Comparison of ENCODE assay signal across 10 cellular contexts in the genomic region with DNA sequence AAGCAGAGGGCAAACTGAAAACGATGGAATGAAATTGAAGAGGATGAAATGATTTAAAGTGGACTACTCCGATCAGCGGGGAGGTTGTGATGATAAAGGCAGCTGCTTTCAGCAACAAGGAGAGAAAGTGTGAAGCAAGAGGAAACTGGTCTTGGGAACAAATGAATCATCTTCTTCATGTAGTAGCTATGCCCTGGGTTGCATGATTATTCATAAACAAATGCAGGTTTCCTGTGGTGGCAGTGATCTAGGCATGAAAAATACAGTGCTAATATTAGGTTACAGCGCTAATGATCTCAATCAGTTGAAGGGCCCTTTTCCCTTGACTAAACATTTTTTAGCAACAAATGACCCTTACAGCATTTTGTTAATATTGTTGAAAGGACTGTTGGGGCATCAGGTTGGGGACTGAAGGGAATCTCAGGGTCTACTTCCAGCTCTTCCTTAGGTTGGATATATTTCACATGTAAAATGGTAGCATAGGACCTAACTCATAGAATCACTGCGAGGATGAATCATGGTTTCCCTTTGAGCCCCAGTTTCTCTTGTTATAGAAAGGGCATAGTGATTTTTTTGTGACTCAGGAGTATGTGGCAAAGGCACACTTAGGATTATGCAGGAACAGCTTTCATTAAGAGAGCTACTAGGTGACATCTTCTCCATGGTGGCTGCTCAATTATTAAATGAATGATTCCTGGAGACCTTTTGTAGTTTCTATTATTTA. TPM values are rescaled to one million over a fixed set of nuclear protein-coding genes. Genes with fewer than 3 reads are reported as not detected.
A peak's percentile ranks its signal among the peaks of the same experiment; 100 is the strongest.
DNase-seq lines count a peak whose midpoint lies in the region; ATAC-seq and TF ChIP-seq lines count a peak whose summit lies in the region.
"Had no signal": no experiment of that assay in that cellular context is flagged by ENCODE, and none has a peak within 500 bp of the region (broad histone marks: within the 10 kb centered on the region; RNA-seq: fewer than 3 reads in every experiment).

No MANE protein-coding gene starts in this region.

- TF ChIP-seq CTCF in NB4 (IDR thresholded peaks at IDR 0.05; ENCODE audit: low read depth, low read length) (no peak), astrocyte of the spinal cord (IDR thresholded peaks at IDR 0.05; ENCODE audit: low read depth, low read length) (no peak), parathyroid adenoma (IDR thresholded peaks at IDR 0.05) (no peak), spleen (IDR thresholded peaks at IDR 0.05 in 8 of 11, conservative IDR thresholded peaks at IDR 0.05 in 3 of 11) (no peak)

- peaks cover 29 to 48% (median 34%) of the 10 kb centered on the region in 3 donors for H3K4me1 Mint-ChIP-seq in CD8-positive, alpha-beta memory T cell

- H3K9me3 ChIP-seq in CD8-positive, alpha-beta memory T cell (ENCODE audit: low read length), result no peaks in the 10 kb centered on the region
- H3K9me3 ChIP-seq in parathyroid adenoma (ENCODE audit: control insufficient read depth, low read length), result no peaks in the 10 kb centered on the region
- H3K9me3 ChIP-seq in spleen, result no peaks in the 10 kb centered on the region

- 43 to 66% (median 50%) methylated on average over 5 of the region's 5 CpGs for WGBS in spleen, 5 donors

- intact Hi-C loops in left colon (cut with DNase I, micrococcal nuclease), result no loop called here
- intact Hi-C loops in spleen (cut with DNase I; ENCODE audit: low total_unique reads), result loop anchor here (10.0 kb wide), 1 partner anchor 545 kb away; no protein-coding TSS in a partner anchor

- in situ Hi-C loops in astrocyte of the spinal cord (cut with HindIII; ENCODE audit: low sequenced_read_pairs), result no loop called here

- peak overlapping the region; percentile 51 to 85 (median 61) for H3K4me3 Mint-ChIP-seq in CD8-positive, alpha-beta memory T cell

- no peak overlapping the region for H3K9ac ChIP-seq in parathyroid adenoma

- POLR2A ChIA-PET in CD8-positive, alpha-beta memory T cell (lab: Charles Lee), result no interaction called here

- peak overlapping the region; percentile 16 for H3K4me3 ChIP-seq in CD8-positive, alpha-beta memory T cell (ENCODE audit: low read length)
- no peak overlapping the region for H3K4me3 ChIP-seq in NB4 (ENCODE audit: low read depth, low read length)
- no peak overlapping the region for H3K4me3 ChIP-seq in astrocyte of the spinal cord (ENCODE audit: low read depth, low read length)
- no peak overlapping the region for H3K4me3 ChIP-seq in parathyroid adenoma (ENCODE audit: low read depth, low read length)
- no peak overlapping the region for H3K4me3 ChIP-seq in spleen

- DNase-seq in CD8-positive, alpha-beta memory T cell, result peak in 3 of 5 donors; percentile 2 to 56 (median 39)
- DNase-seq in NB4 (ENCODE audit: low read depth) (peak; percentile 85), astrocyte of the spinal cord (ENCODE audit: low read depth, low spot score) (peak; percentile 85), left colon (no peak), NCI-H69 (lab: John Stamatoyannopoulos, UW) (no peak), spleen (no peak)

- H3K36me3 ChIP-seq in CD8-positive, alpha-beta memory T cell (ENCODE audit: insufficient read depth, low read length), result no peaks in the 10 kb centered on the region
- H3K36me3 ChIP-seq in parathyroid adenoma (ENCODE audit: control insufficient read depth, insufficient read depth, low read length) (no peaks in the 10 kb centered on the region), spleen (no peaks in the 10 kb centered on the region)

- H3K36me3 Mint-ChIP-seq in CD8-positive, alpha-beta memory T cell, result peaks cover 0 to 6% (median 0%) of the 10 kb centered on the region in 3 donors
- H3K36me3 Mint-ChIP-seq: IgD-negative memory B cell, immature natural killer cell had no signal

- H3K79me2 ChIP-seq in parathyroid adenoma, result peaks cover 4% of the 10 kb centered on the region

- H3K9me3 Mint-ChIP-seq in CD8-positive, alpha-beta memory T cell, result no peaks in the 10 kb centered on the region
- H3K9me3 Mint-ChIP-seq: immature natural killer cell had no signal

- no peaks in the 10 kb centered on the region for H3K27me3 ChIP-seq in CD8-positive, alpha-beta memory T cell (ENCODE audit: insufficient read depth, low read length, poor library complexity, severe bottlenecking)
- no peaks in the 10 kb centered on the region for H3K27me3 ChIP-seq in parathyroid adenoma (ENCODE audit: control insufficient read depth, insufficient read depth, low read length)
- peaks cover 0 to 47% (median 0%) of the 10 kb centered on the region in 7 donors for H3K27me3 ChIP-seq in spleen (replicated peaks in 1 of 7)

- peak overlapping the region; percentile 65 for H2AFZ ChIP-seq in parathyroid adenoma

- peaks cover 25% of the 10 kb centered on the region for H3K4me1 ChIP-seq in CD8-positive, alpha-beta memory T cell (ENCODE audit: insufficient read depth, low read length)
- H3K4me1 ChIP-seq in parathyroid adenoma (no peaks in the 10 kb centered on the region), spleen (peaks cover 10 to 44% (median 32%) of the 10 kb centered on the region in 6 donors)

- peaks cover 2 to 5% of the 10 kb centered on the region in 2 donors for H3K27me3 Mint-ChIP-seq in CD8-positive, alpha-beta memory T cell

- ATAC-seq in GM21381 (IDR thresholded peaks at IDR 0.05; ENCODE audit: unreplicated experiment) (peak; percentile 52), left colon (no peak)

- peak overlapping the region; percentile 4 to 64 (median 38) for H3K27ac Mint-ChIP-seq in CD8-positive, alpha-beta memory T cell
- H3K27ac Mint-ChIP-seq: IgD-negative memory B cell had no signal

- TF ChIP-seq POLR2A in NB4 (IDR thresholded peaks at IDR 0.05; ENCODE audit: extremely low read depth, insufficient read length) (no peak), spleen (IDR thresholded peaks at IDR 0.05) (no peak)

- CTCF ChIA-PET in CD8-positive, alpha-beta memory T cell (lab: Charles Lee), result interaction anchor here (1.0 kb wide), 1 partner anchor 264 kb away, joined by 3 read pairs; a partner anchor contains a TSS

- no peak overlapping the region for H3K4me2 ChIP-seq in parathyroid adenoma (ENCODE audit: low read length)

- H3K27ac ChIP-seq in CD8-positive, alpha-beta memory T cell (ENCODE audit: low read depth, low read length), result no peak overlapping the region
- H3K27ac ChIP-seq in parathyroid adenoma, result peak overlapping the region; percentile 47
- peak overlapping the region in 2 of 8 donors; percentile 22 to 26 for H3K27ac ChIP-seq in spleen

RNA-seq across cellular contexts. Expression of a gene that starts 1.9 kb away (rescaled TPM):
- total RNA-seq in CD8-positive, alpha-beta memory T cell, result 1 to 10 TPM; 4.4 to 4.7 TPM
- 3.2 TPM for polyA plus RNA-seq in CD8-positive, alpha-beta memory T cell
- total RNA-seq in left colon, result 10 to 100 TPM; 17.3 to 20.2 TPM
- 10 to 100 TPM in 4 of 7 donors, 1 to 10 TPM in 3; 7.2 to 16.7 (median 10.6) TPM for total RNA-seq in spleen
- 1 to 10 TPM in 1 of 3 donors, under 1 TPM in 2; 0.72 to 2.2 (median 0.88) TPM for polyA plus RNA-seq in spleen

Comparison
In these comparisons a context has a peak if more than half of its experiments do, and no peak if none do; other contexts are left out.
1. DNase-seq: peak in CD8-positive, alpha-beta memory T cell (3 of 5), NB4 (single experiment) and astrocyte of the spinal cord (single experiment); none in left colon (0 of 2), NCI-H69 (single experiment) and spleen (single experiment).